In the genomic region with DNA sequence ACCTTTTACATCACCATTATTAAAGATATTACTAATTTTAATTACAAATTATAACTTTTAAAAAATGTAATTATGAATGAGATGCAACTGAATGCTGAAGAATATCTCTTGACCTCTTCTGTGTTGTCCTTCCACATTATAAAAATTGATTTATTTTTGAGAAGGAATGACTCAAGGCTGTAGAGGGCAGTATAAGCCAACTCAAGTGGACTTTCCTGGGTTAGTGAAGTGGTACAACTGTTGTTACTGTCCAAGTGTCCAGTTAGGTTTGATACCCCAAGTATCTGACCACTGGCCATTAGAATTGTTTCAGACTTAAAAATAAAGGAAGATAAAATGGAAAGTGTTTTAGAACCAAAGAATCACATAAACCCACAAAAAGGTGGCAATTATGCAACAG, we compare ENCODE assay signal across 8 cellular contexts. TPM values are rescaled to one million over a fixed set of nuclear protein-coding genes. Genes with fewer than 3 reads are reported as not detected.
DNase-seq lines count a peak whose midpoint lies in the region; ATAC-seq and TF ChIP-seq lines count a peak whose summit lies in the region.

No MANE protein-coding gene starts in this region.

- no peaks in the 10 kb centered on the region for H3K36me3 ChIP-seq in OCI-LY3 (replicated peaks; ENCODE audit: low read depth, low read length)
- peaks cover 0 to 5% (median 0%) of the 10 kb centered on the region in 4 donors for H3K36me3 ChIP-seq in esophagus muscularis mucosa

- no peak for TF ChIP-seq EP300 in esophagus muscularis mucosa (IDR thresholded peaks at IDR 0.05)

- H3K27ac ChIP-seq in OCI-LY3 (ENCODE audit: low read length) (no peak overlapping the region), esophagus muscularis mucosa (replicated peaks in 1 of 4) (no peak overlapping the region)

- H3K4me2 ChIP-seq in OCI-LY3 (ENCODE audit: low read length), result no peak overlapping the region

- no peak for TF ChIP-seq POLR2A in esophagus muscularis mucosa (IDR thresholded peaks at IDR 0.05; ENCODE audit: low read depth)

- H3K27me3 ChIP-seq in OCI-LY3 (ENCODE audit: low read depth, low read length) (no peaks in the 10 kb centered on the region), esophagus muscularis mucosa (no peaks in the 10 kb centered on the region)

- H3K9me3 ChIP-seq in OCI-LY3 (ENCODE audit: insufficient read depth, low read length) (no peaks in the 10 kb centered on the region), esophagus muscularis mucosa (no peaks in the 10 kb centered on the region)

- no peaks in the 10 kb centered on the region for H4K20me1 ChIP-seq in OCI-LY3 (ENCODE audit: insufficient read depth, low read length)

- ATAC-seq in HG02884 (IDR thresholded peaks at IDR 0.05; ENCODE audit: unreplicated experiment) (peak; percentile 77), omental fat pad (ENCODE audit: low FRiP score) (peak; percentile 57)

- no peaks in the 10 kb centered on the region for H3K79me2 ChIP-seq in OCI-LY3 (ENCODE audit: low read length)

- H3K4me1 ChIP-seq in OCI-LY3 (ENCODE audit: low read length), result no peaks in the 10 kb centered on the region
- H3K4me1 ChIP-seq in esophagus muscularis mucosa, result peaks cover 0 to 15% (median 7%) of the 10 kb centered on the region in 4 donors

- TF ChIP-seq CTCF in OCI-LY3 (IDR thresholded peaks at IDR 0.05; ENCODE audit: low read depth, low read length) (peak; percentile 55), esophagus muscularis mucosa (IDR thresholded peaks at IDR 0.05) (peak; percentile 49 to 62 (median 55)), omental fat pad (IDR thresholded peaks at IDR 0.05) (no peak)

- DNase-seq in NCI-H82 (lab: John Stamatoyannopoulos, UW), result peak; percentile 66
- no peak for DNase-seq in NCI-H82 treated with DMSO at 0.1 percent for 48 hours (lab: John Stamatoyannopoulos, UW; ENCODE audit: unreplicated experiment)
- no peak for DNase-seq in esophagus muscularis mucosa (ENCODE audit: extremely low spot score)
- no peak for DNase-seq in omental fat pad (ENCODE audit: low spot score)
- no peak for DNase-seq in stimulated activated CD4-positive, alpha-beta T cell treated with anti-CD3 and anti-CD28 coated beads, Interleukin-4, amount 100 ng/mL, for 24 hours
- no peak for DNase-seq in DMS79 (lab: John Stamatoyannopoulos, UW)

- no peak overlapping the region for H2AFZ ChIP-seq in OCI-LY3 (ENCODE audit: low read depth, low read length)

- H3K4me3 ChIP-seq in OCI-LY3 (ENCODE audit: low read length) (no peak overlapping the region), esophagus muscularis mucosa (no peak overlapping the region)

- intact Hi-C loops in esophagus muscularis mucosa (cut with DNase I), result loop anchor here (5.0 kb wide), 2 partner anchors 83 to 168 kb away; no protein-coding TSS in a partner anchor

- no peak overlapping the region for H3K9ac ChIP-seq in OCI-LY3 (ENCODE audit: low read length)

RNA-seq across cellular contexts. Expression of gene BBX, which starts 51.9 kb away (rescaled TPM):
- total RNA-seq in esophagus muscularis mucosa (10 to 100 TPM; 49.2 to 78.9 (median 77.9) TPM), omental fat pad (10 to 100 TPM; 32.8 to 70.5 (median 40.7) TPM)

Comparison
In these comparisons a context has a peak if more than half of its experiments do, and no peak if none do; other contexts are left out.
1. CTCF ChIP-seq: peak in OCI-LY3 (single experiment) and esophagus muscularis mucosa (3 of 3); none in omental fat pad (0 of 3).